Comparison of ENCODE assay signal across 14 cellular contexts in the genomic region with DNA sequence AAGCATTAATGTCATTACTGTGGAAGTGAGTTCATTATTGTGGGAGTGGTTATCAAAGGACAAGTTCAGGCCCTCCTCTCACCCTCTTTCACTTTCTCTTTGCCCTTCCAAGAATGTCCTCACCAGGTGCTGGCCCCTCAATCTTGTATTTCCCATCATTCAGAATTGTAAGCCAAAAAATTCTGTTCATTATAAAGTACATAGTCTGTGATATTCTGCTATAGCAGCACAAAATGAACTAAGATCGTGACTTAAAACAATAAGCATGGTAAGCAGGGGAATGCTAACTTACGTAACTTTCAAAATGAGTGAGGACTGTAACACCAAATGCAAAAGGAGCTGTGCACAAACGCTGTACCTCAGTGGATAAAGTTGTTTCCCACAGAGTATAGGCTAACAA.
DNase-seq lines count a peak whose midpoint lies in the region; ATAC-seq, FAIRE-seq and TF ChIP-seq lines count a peak whose summit lies in the region.
"Had no signal": no experiment of that assay in that cellular context is flagged by ENCODE, and none has a peak within 500 bp of the region (broad histone marks: within the 10 kb centered on the region; RNA-seq: fewer than 3 reads in every experiment).

No MANE protein-coding gene starts in this region.

- no peaks in the 10 kb centered on the region for H3K9me3 Mint-ChIP-seq in WTC11

- H3K9me3 ChIP-seq in A549, result no peaks in the 10 kb centered on the region
- H3K9me3 ChIP-seq: upper lobe of right lung had no signal

- H3K4me1 ChIP-seq in A549, result peaks cover 5% of the 10 kb centered on the region; the same call in 1 of the 3 replicates
- H3K4me1 ChIP-seq: parathyroid adenoma, upper lobe of right lung had no signal

- no peak overlapping the region for H3K27ac Mint-ChIP-seq in WTC11

- DNase-seq in A549 (ENCODE audit: low read depth in 1 of 2, low spot score in 1 of 2) (no peak), RPMI7951 (ENCODE audit: low read depth) (peak; percentile 22), NCI-H524 (lab: John Stamatoyannopoulos, UW) (no peak), NCI-H2171 (lab: John Stamatoyannopoulos, UW) (no peak), LoVo (ENCODE audit: low spot score) (no peak), WTC11 (ENCODE audit: low spot score) (no peak)
- DNase-seq: activated T-cell treated with anti-CD3 and anti-CD28 coated beads, Interleukin-2, amount 50 U/mL, for 4 hours; NCI-H1417 treated with DMSO at 0.1 percent for 48 hours; NCI-H748 treated with DMSO at 0.1 percent for 48 hours; upper lobe of right lung had no signal

- POLR2A ChIA-PET in A549 (lab: Yijun Ruan, JAX), result no interaction called here
- POLR2A ChIA-PET in WTC11 (lab: Charles Lee), result no interaction called here

- peak overlapping the region; percentile 52 for H3K4me2 ChIP-seq in A549

- FAIRE-seq in A549 (lab: Jason Lieb, UNC), result no peak

- no peaks in the 10 kb centered on the region for H3K4me1 Mint-ChIP-seq in WTC11

- peak in 1 of 2 experiments; percentile 69; a peak in 3 of 6 replicates for ATAC-seq in A549
- peak; percentile 70 for ATAC-seq in GM19023 (IDR thresholded peaks at IDR 0.05; ENCODE audit: unreplicated experiment)
- ATAC-seq in HG03439 (IDR thresholded peaks at IDR 0.05; ENCODE audit: unreplicated experiment), result peak; percentile 69
- ATAC-seq in WTC11, result no peak
- ATAC-seq: activated CD4-positive, CD25-positive, alpha-beta regulatory T cell treated with anti-CD3 and anti-CD28 coated beads, Interleukin-2, amount 50 U/mL, for 24 hours; activated T-cell treated with anti-CD3 and anti-CD28 coated beads, Interleukin-2, amount 50 U/mL, for 4 hours; upper lobe of right lung had no signal

- TF ChIP-seq CTCF in A549 (IDR thresholded peaks at IDR 0.05) (no peak), WTC11 (IDR thresholded peaks at IDR 0.05) (no peak)

- 46% methylated on average over 3 of the region's 3 CpGs for WGBS in A549 (ENCODE audit: missing lambda C conversion rate)

- TF ChIP-seq RAD21 in A549 (conservative IDR thresholded peaks at IDR 0.05 in 1 of 2, IDR thresholded peaks at IDR 0.05 in 1 of 2), result no peak

- no peaks in the 10 kb centered on the region for H3K36me3 Mint-ChIP-seq in WTC11

- peak overlapping the region; percentile 7 to 14; a peak in 4 of 6 replicates for H3K27ac ChIP-seq in A549
- H3K27ac ChIP-seq: parathyroid adenoma, upper lobe of right lung had no signal

- H3K4me3 Mint-ChIP-seq in WTC11, result no peak overlapping the region
- H3K4me3 Mint-ChIP-seq: activated T-cell treated with anti-CD3 and anti-CD28 coated beads, Interleukin-2, amount 50 U/mL, for 4 hours had no signal

- CTCF ChIA-PET in A549 (lab: Yijun Ruan, JAX), result no interaction called here
- CTCF ChIA-PET in WTC11 (lab: Charles Lee), result no interaction called here

- H3K27me3 Mint-ChIP-seq in WTC11 (ENCODE audit: low read depth), result no peaks in the 10 kb centered on the region

- H3K4me3 ChIP-seq in A549, result 0 out of 3 replicates have a peak overlapping the region, but pooled peaks have one; percentile 5
- H3K4me3 ChIP-seq: upper lobe of right lung had no signal

- TF ChIP-seq POLR2A in A549 (IDR thresholded peaks at IDR 0.05; ENCODE audit: low read length), result no peak

- TF ChIP-seq EP300 in A549 (IDR thresholded peaks at IDR 0.05), result no peak

TF ChIP-seq in A549, 52 proteins besides CTCF, POLR2A, EP300 and RAD21:
- no peak for TF ChIP-seq KDM1A (IDR thresholded peaks at IDR 0.05; ENCODE audit: low read depth)
- no peak for TF ChIP-seq CEBPB (IDR thresholded peaks at IDR 0.05)
- no peak for TF ChIP-seq MAZ (IDR thresholded peaks at IDR 0.05; ENCODE audit: borderline replicate concordance, low read depth, low read length)
- no peak for TF ChIP-seq NR3C1 (IDR thresholded peaks at IDR 0.05)
- TF ChIP-seq RARB (CRISPR knock-in tag; IDR thresholded peaks at IDR 0.05), result no peak
- no peak for TF ChIP-seq RNF2 (IDR thresholded peaks at IDR 0.05; ENCODE audit: borderline replicate concordance, low read depth)
- TF ChIP-seq, protein P1, sequence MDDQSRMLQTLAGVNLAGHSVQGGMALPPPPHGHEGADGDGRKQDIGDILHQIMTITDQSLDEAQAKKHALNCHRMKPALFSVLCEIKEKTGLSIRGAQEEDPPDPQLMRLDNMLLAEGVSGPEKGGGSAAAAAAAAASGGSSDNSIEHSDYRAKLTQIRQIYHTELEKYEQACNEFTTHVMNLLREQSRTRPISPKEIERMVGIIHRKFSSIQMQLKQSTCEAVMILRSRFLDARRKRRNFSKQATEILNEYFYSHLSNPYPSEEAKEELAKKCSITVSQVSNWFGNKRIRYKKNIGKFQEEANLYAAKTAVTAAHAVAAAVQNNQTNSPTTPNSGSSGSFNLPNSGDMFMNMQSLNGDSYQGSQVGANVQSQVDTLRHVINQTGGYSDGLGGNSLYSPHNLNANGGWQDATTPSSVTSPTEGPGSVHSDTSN (IDR thresholded peaks at IDR 0.05), result no peak
- no peak for TF ChIP-seq MAFK (IDR thresholded peaks at IDR 0.05; ENCODE audit: partially characterized antibody)
- TF ChIP-seq EHF (CRISPR knock-in tag; IDR thresholded peaks at IDR 0.05), result no peak
- TF ChIP-seq, protein P2, sequence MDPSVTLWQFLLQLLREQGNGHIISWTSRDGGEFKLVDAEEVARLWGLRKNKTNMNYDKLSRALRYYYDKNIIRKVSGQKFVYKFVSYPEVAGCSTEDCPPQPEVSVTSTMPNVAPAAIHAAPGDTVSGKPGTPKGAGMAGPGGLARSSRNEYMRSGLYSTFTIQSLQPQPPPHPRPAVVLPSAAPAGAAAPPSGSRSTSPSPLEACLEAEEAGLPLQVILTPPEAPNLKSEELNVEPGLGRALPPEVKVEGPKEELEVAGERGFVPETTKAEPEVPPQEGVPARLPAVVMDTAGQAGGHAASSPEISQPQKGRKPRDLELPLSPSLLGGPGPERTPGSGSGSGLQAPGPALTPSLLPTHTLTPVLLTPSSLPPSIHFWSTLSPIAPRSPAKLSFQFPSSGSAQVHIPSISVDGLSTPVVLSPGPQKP (IDR thresholded peaks at IDR 0.05; ENCODE audit: low read depth, low read length), result no peak
- TF ChIP-seq ESRRA (IDR thresholded peaks at IDR 0.05; ENCODE audit: borderline replicate concordance, low read length), result no peak
- TF ChIP-seq HOXB5 (CRISPR knock-in tag; IDR thresholded peaks at IDR 0.05), result no peak
- TF ChIP-seq CBX8 (IDR thresholded peaks at IDR 0.05), result no peak
- no peak for TF ChIP-seq RCOR1 (IDR thresholded peaks at IDR 0.05; ENCODE audit: low read depth, low read length)
- no peak for TF ChIP-seq NPAS2 (CRISPR knock-in tag; IDR thresholded peaks at IDR 0.05; ENCODE audit: borderline replicate concordance)
- TF ChIP-seq TFCP2L1 (CRISPR knock-in tag; IDR thresholded peaks at IDR 0.05), result no peak
- no peak for TF ChIP-seq RFX5 (IDR thresholded peaks at IDR 0.05)

TF ChIP-seq in WTC11, 78 proteins besides CTCF, POLR2A, EP300 and RAD21 (continues in another document):
- TF ChIP-seq NR3C1 (CRISPR knock-in tag; conservative IDR thresholded peaks at IDR 0.05; ENCODE audit: low read depth), result no peak
- TF ChIP-seq GABPB1 (CRISPR knock-in tag; IDR thresholded peaks at IDR 0.05), result no peak
- TF ChIP-seq, protein P3, sequence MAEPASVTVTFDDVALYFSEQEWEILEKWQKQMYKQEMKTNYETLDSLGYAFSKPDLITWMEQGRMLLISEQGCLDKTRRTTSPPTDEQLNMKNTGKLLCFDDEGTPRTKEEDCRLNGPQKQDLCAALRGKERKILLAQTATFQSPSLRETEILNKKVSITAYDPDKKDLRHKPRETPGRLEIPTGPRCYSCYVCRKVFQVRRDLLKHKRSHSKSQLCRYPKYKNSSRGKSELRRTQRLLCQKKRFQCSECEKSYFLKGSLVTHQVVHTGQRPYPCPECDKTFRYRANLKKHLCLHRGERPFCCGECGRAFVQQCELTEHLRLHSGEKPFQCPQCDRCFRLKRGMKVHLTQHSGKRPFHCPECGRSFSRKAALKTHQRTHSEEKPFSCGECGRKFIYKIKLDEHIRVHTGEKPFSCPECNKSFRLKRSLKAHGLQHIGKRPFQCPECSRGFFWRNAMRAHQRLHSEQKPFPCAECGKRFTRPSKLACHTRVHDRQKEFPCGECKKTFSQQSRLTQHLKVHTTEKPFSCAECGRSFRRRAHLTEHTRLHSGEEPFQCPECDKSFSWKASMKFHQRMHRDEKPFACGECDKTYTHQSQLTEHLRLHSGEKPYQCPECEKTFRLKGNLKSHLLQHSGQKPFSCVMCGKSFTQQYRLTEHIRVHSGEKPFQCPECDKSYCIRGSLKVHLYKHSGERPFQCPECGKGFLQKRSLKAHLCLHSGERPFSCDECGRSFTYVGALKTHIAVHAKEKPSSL (CRISPR knock-in tag; conservative IDR thresholded peaks at IDR 0.05), result no peak
- no peak for TF ChIP-seq ZNF121 (CRISPR knock-in tag; IDR thresholded peaks at IDR 0.05)
- TF ChIP-seq, protein P4, sequence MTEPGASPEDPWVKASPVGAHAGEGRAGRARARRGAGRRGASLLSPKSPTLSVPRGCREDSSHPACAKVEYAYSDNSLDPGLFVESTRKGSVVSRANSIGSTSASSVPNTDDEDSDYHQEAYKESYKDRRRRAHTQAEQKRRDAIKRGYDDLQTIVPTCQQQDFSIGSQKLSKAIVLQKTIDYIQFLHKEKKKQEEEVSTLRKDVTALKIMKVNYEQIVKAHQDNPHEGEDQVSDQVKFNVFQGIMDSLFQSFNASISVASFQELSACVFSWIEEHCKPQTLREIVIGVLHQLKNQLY (CRISPR knock-in tag; IDR thresholded peaks at IDR 0.05), result no peak
- TF ChIP-seq, protein P5, sequence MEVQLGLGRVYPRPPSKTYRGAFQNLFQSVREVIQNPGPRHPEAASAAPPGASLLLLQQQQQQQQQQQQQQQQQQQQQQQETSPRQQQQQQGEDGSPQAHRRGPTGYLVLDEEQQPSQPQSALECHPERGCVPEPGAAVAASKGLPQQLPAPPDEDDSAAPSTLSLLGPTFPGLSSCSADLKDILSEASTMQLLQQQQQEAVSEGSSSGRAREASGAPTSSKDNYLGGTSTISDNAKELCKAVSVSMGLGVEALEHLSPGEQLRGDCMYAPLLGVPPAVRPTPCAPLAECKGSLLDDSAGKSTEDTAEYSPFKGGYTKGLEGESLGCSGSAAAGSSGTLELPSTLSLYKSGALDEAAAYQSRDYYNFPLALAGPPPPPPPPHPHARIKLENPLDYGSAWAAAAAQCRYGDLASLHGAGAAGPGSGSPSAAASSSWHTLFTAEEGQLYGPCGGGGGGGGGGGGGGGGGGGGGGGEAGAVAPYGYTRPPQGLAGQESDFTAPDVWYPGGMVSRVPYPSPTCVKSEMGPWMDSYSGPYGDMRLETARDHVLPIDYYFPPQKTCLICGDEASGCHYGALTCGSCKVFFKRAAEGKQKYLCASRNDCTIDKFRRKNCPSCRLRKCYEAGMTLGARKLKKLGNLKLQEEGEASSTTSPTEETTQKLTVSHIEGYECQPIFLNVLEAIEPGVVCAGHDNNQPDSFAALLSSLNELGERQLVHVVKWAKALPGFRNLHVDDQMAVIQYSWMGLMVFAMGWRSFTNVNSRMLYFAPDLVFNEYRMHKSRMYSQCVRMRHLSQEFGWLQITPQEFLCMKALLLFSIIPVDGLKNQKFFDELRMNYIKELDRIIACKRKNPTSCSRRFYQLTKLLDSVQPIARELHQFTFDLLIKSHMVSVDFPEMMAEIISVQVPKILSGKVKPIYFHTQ (CRISPR knock-in tag; IDR thresholded peaks at IDR 0.05), result no peak
- no peak for TF ChIP-seq CBFB (CRISPR knock-in tag; IDR thresholded peaks at IDR 0.05; ENCODE audit: low read depth)
- TF ChIP-seq FOXP1 (CRISPR knock-in tag; IDR thresholded peaks at IDR 0.05; ENCODE audit: borderline replicate concordance), result no peak
- TF ChIP-seq OVOL2 (CRISPR knock-in tag; IDR thresholded peaks at IDR 0.05; ENCODE audit: borderline replicate concordance), result no peak
